ENCODE assay signal across 10 cellular contexts in the genomic region with DNA sequence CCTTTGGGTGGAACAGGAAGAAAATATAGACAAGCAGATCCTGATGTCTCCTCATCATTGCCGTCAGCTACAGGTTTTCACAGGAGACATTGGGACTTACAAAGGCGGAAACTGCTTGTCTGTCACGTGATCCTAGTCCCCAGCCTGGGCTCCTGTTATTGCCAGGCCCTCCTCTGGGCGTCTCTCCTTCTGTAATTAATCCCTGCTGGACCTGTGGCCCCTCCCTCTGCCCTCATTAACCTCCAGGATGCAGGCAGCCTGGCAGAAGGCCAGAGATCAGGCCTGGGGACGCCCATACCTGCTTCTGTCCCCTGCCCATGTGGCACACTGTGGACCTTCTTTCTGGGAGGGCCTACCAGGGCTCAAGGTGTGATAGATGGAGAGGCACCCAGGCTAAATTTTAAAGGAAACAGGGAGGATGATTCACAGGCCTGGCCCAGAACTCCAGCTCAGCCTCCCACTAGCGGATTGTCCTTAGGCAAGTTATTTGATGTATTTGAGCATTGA. TPM values are rescaled to one million over a fixed set of nuclear protein-coding genes. Genes with fewer than 3 reads are reported as not detected.
DNase-seq lines count a peak whose midpoint lies in the region; ATAC-seq lines count a peak whose summit lies in the region.
"Had no signal": no experiment of that assay in that cellular context is flagged by ENCODE, and none has a peak within 500 bp of the region (broad histone marks: within the 10 kb centered on the region; RNA-seq: fewer than 3 reads in every experiment).

No MANE protein-coding gene starts in this region.

- no peaks in the 10 kb centered on the region for H3K27me3 ChIP-seq in SJCRH30

- H3K4me1 ChIP-seq in mesodermal cell (ENCODE audit: control insufficient read depth, insufficient read depth, low read length, poor library complexity, severe bottlenecking) (peaks cover 40% of the 10 kb centered on the region), SJCRH30 (peaks cover 30% of the 10 kb centered on the region)

- peak; percentile 56 for DNase-seq in Daoy (ENCODE audit: low read depth)
- peak; percentile 60 for DNase-seq in NCI-H146 (lab: John Stamatoyannopoulos, UW)
- no peak for DNase-seq in glomerular visceral epithelial cell (ENCODE audit: extremely low spot score)
- no peak for DNase-seq in MV-4-11 (lab: John Stamatoyannopoulos, UW)
- DNase-seq in SJCRH30 = no peak
- DNase-seq in activated T-cell treated with anti-CD3 and anti-CD28 coated beads, Interleukin-2, amount 50 U/mL, for 72 hours = no peak

- H3K9me3 Mint-ChIP-seq in activated T-helper 17 cell treated with anti-CD3 and anti-CD28 coated beads, Interleukin-2, amount 50 U/mL, for 72 hours = no peaks in the 10 kb centered on the region
- no peaks in the 10 kb centered on the region for H3K9me3 Mint-ChIP-seq in activated T-cell treated with anti-CD3 and anti-CD28 coated beads, Interleukin-2, amount 50 U/mL, for 72 hours

- H3K4me1 Mint-ChIP-seq in activated T-helper 17 cell treated with anti-CD3 and anti-CD28 coated beads, Interleukin-2, amount 50 U/mL, for 72 hours = peaks cover 57% of the 10 kb centered on the region
- peaks cover 76% of the 10 kb centered on the region for H3K4me1 Mint-ChIP-seq in activated T-cell treated with anti-CD3 and anti-CD28 coated beads, Interleukin-2, amount 50 U/mL, for 72 hours (ENCODE audit: low read depth)

- H3K27ac Mint-ChIP-seq in activated T-helper 17 cell treated with anti-CD3 and anti-CD28 coated beads, Interleukin-2, amount 50 U/mL, for 72 hours = no peak overlapping the region
- H3K27ac Mint-ChIP-seq in activated T-cell treated with anti-CD3 and anti-CD28 coated beads, Interleukin-2, amount 50 U/mL, for 72 hours = no peak overlapping the region

- H3K4me3 ChIP-seq in mesodermal cell (ENCODE audit: extremely low read depth, insufficient read depth, low read length, poor library complexity, severe bottlenecking) = no peak overlapping the region
- no peak overlapping the region for H3K4me3 ChIP-seq in SJCRH30

- no peaks in the 10 kb centered on the region for H3K9me3 ChIP-seq in mesodermal cell (ENCODE audit: control insufficient read depth, low read length)
- H3K9me3 ChIP-seq in SJCRH30 (replicated peaks) = no peaks in the 10 kb centered on the region

- H3K27ac ChIP-seq in mesodermal cell (ENCODE audit: low read depth, low read length, severe bottlenecking) (peak overlapping the region; percentile 45), SJCRH30 (no peak overlapping the region)

- H3K4me3 Mint-ChIP-seq in activated T-helper 17 cell treated with anti-CD3 and anti-CD28 coated beads, Interleukin-2, amount 50 U/mL, for 72 hours = peak overlapping the region; percentile 96
- no peak overlapping the region for H3K4me3 Mint-ChIP-seq in activated T-cell treated with anti-CD3 and anti-CD28 coated beads, Interleukin-2, amount 50 U/mL, for 72 hours

- WGBS in mesodermal cell (ENCODE audit: insufficient coverage in 2 of 2), 2 experiments = 34 to 37% methylated on average over 4 to 5 of the region's 6 CpGs

- ATAC-seq in activated T-helper 17 cell treated with anti-CD3 and anti-CD28 coated beads, Interleukin-2, amount 50 U/mL, for 72 hours (replicated peaks) = no peak
- no peak for ATAC-seq in activated T-cell treated with anti-CD3 and anti-CD28 coated beads, Interleukin-2, amount 50 U/mL, for 72 hours (replicated peaks in 1 of 2)

- H3K27me3 Mint-ChIP-seq in activated T-helper 17 cell treated with anti-CD3 and anti-CD28 coated beads, Interleukin-2, amount 50 U/mL, for 72 hours = no peaks in the 10 kb centered on the region
- no peaks in the 10 kb centered on the region for H3K27me3 Mint-ChIP-seq in activated T-cell treated with anti-CD3 and anti-CD28 coated beads, Interleukin-2, amount 50 U/mL, for 72 hours (ENCODE audit: low read depth)

- H3K36me3 Mint-ChIP-seq in activated T-helper 17 cell treated with anti-CD3 and anti-CD28 coated beads, Interleukin-2, amount 50 U/mL, for 72 hours (ENCODE audit: low read depth) = peaks cover 54% of the 10 kb centered on the region
- H3K36me3 Mint-ChIP-seq in activated T-cell treated with anti-CD3 and anti-CD28 coated beads, Interleukin-2, amount 50 U/mL, for 72 hours (ENCODE audit: insufficient read depth in 2 of 2) = peaks cover 4 to 9% of the 10 kb centered on the region in 2 donors

- H3K36me3 ChIP-seq in mesodermal cell (ENCODE audit: control insufficient read depth, insufficient read depth, low read length) (peaks cover 6% of the 10 kb centered on the region), SJCRH30 (no peaks in the 10 kb centered on the region)

RNA-seq across cellular contexts. Expression of gene S100A5, which starts 2.4 kb away (rescaled TPM):
- 0.34 TPM in 1 of 2 replicates, not detected in the other for total RNA-seq in Daoy (2014; rRNA removed; shearing (Covaris generic))
- 1 to 10 TPM; 3.2 to 9.6 TPM for total RNA-seq in activated T-helper 17 cell treated with anti-CD3 and anti-CD28 coated beads, Interleukin-2, amount 50 U/mL, for 72 hours
- polyA plus RNA-seq in mesodermal cell (2013, experiment 1 of 2) = 0.63 TPM
- polyA plus RNA-seq in mesodermal cell (2013, experiment 2 of 2) = not detected
- not detected in 2 replicates for total RNA-seq in SJCRH30 (2014; rRNA removed; shearing (Covaris generic))
- 1 to 10 TPM; 2.8 to 4.4 TPM for total RNA-seq in activated T-cell treated with anti-CD3 and anti-CD28 coated beads, Interleukin-2, amount 50 U/mL, for 72 hours
- total RNA-seq: kidney epithelial cell, OCI-LY7 had no signal

RNA-seq across cellular contexts. Expression of gene S100A6, which starts 2.6 kb away (rescaled TPM):
- total RNA-seq in Daoy (2014; rRNA removed; shearing (Covaris generic)) = 428 and 491 TPM in 2 replicates
- 100 to 1,000 TPM; 530 to 753 TPM for total RNA-seq in activated T-helper 17 cell treated with anti-CD3 and anti-CD28 coated beads, Interleukin-2, amount 50 U/mL, for 72 hours
- 178 TPM for polyA plus RNA-seq in mesodermal cell (2013, experiment 1 of 2)
- 147 TPM for polyA plus RNA-seq in mesodermal cell (2013, experiment 2 of 2)
- total RNA-seq in SJCRH30 (2014; rRNA removed; shearing (Covaris generic)) = 38.8 and 48.3 TPM in 2 replicates
- 100 to 1,000 TPM; 219 to 358 TPM for total RNA-seq in activated T-cell treated with anti-CD3 and anti-CD28 coated beads, Interleukin-2, amount 50 U/mL, for 72 hours
- total RNA-seq: OCI-LY7 had no signal

RNA-seq across cellular contexts. Expression of gene S100A4, which starts 7.2 kb away (rescaled TPM):
- 15.7 and 20.6 TPM in 2 replicates for total RNA-seq in Daoy (2014; rRNA removed; shearing (Covaris generic))
- total RNA-seq in activated T-helper 17 cell treated with anti-CD3 and anti-CD28 coated beads, Interleukin-2, amount 50 U/mL, for 72 hours = 1,000 to 10,000 TPM; 1,035 to 1,445 TPM
- polyA plus RNA-seq in mesodermal cell (2013, experiment 1 of 2) = 235 TPM
- 190 TPM for polyA plus RNA-seq in mesodermal cell (2013, experiment 2 of 2)
- total RNA-seq in SJCRH30 (2014; rRNA removed; shearing (Covaris generic)) = 1.0 and 2.1 TPM in 2 replicates
- 100 to 1,000 TPM in 1 of 2 donors, 10 to 100 TPM in 1; 96.1 to 198 TPM for total RNA-seq in activated T-cell treated with anti-CD3 and anti-CD28 coated beads, Interleukin-2, amount 50 U/mL, for 72 hours

RNA-seq across cellular contexts. Expression of gene S100A3, which starts 10.7 kb away (rescaled TPM):
- 9.0 and 12.2 TPM in 2 replicates for total RNA-seq in Daoy (2014; rRNA removed; shearing (Covaris generic))
- total RNA-seq in activated T-helper 17 cell treated with anti-CD3 and anti-CD28 coated beads, Interleukin-2, amount 50 U/mL, for 72 hours = not detected
- polyA plus RNA-seq in mesodermal cell (2013, experiment 1 of 2) = 26.8 TPM
- polyA plus RNA-seq in mesodermal cell (2013, experiment 2 of 2) = 18.2 TPM
- total RNA-seq in SJCRH30 (2014; rRNA removed; shearing (Covaris generic)) = 0.38 and 1.0 TPM in 2 replicates
- total RNA-seq in activated T-cell treated with anti-CD3 and anti-CD28 coated beads, Interleukin-2, amount 50 U/mL, for 72 hours = not detected
- total RNA-seq: OCI-LY7 had no signal

RNA-seq across cellular contexts. Expression of gene S100A2, which starts 27.3 kb away (rescaled TPM):
- total RNA-seq in Daoy (2014; rRNA removed; shearing (Covaris generic)) = 86.8 and 88.6 TPM in 2 replicates
- total RNA-seq in activated T-helper 17 cell treated with anti-CD3 and anti-CD28 coated beads, Interleukin-2, amount 50 U/mL, for 72 hours = 10 to 100 TPM; 10.1 to 10.7 TPM
- 1.3 TPM for polyA plus RNA-seq in mesodermal cell (2013, experiment 1 of 2)
- 1.6 TPM for polyA plus RNA-seq in mesodermal cell (2013, experiment 2 of 2)
- total RNA-seq in SJCRH30 (2014; rRNA removed; shearing (Covaris generic)) = 3.2 and 5.5 TPM in 2 replicates
- 1 to 10 TPM; 1.7 to 5.0 TPM for total RNA-seq in activated T-cell treated with anti-CD3 and anti-CD28 coated beads, Interleukin-2, amount 50 U/mL, for 72 hours

Comparison
In these comparisons a context has a peak if more than half of its experiments do, and no peak if none do; other contexts are left out.
1. DNase-seq: peak in Daoy (single experiment) and NCI-H146 (single experiment); none in glomerular visceral epithelial cell (single experiment), MV-4-11 (single experiment), SJCRH30 (0 of 2) and activated T-cell treated with anti-CD3 and anti-CD28 coated beads, Interleukin-2, amount 50 U/mL, for 72 hours (0 of 2).
2. RNA of gene S100A4, which starts 7.2 kb away (total RNA-seq): 1,035 to 1,445 TPM in activated T-helper 17 cell treated with anti-CD3 and anti-CD28 coated beads, Interleukin-2, amount 50 U/mL, for 72 hours; 96.1 to 198 TPM in activated T-cell treated with anti-CD3 and anti-CD28 coated beads, Interleukin-2, amount 50 U/mL, for 72 hours, 15.7 to 20.6 TPM in Daoy and 1.0 to 2.1 TPM in SJCRH30; every median in the first group is over 4 times any median in the second.